1 cellular context compared by ENCODE assay signal in the genomic region with DNA sequence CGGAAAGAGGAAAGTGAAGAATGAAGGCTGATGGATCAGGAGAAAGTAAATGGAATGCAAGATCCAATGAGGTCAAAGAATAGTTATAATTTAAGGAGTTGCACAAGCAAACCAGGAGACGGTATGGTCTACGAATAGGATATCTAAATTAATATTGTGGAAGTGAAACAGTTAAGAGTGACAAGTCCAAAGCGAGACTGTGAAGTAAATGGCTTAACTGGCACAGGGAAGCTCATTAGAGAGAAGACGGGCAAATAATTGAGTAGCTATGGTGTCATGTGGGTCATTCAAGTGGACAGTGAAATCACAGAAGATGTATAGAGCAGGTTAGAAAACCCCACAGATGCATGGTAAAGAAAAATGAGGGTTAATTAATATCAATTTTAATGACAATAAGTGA.
TF ChIP-seq lines count a peak whose summit lies in the region.

No MANE protein-coding gene starts in this region.

TF ChIP-seq in neural cell, 6 proteins besides CTCF, POLR2A, EP300 and RAD21:
- TF ChIP-seq REST (IDR thresholded peaks at IDR 0.05; ENCODE audit: borderline replicate concordance): no peak
- no peak for TF ChIP-seq MXI1 (conservative IDR thresholded peaks at IDR 0.05; ENCODE audit: poor library complexity, severe bottlenecking)
- TF ChIP-seq TAF1 (IDR thresholded peaks at IDR 0.05; ENCODE audit: low read depth): no peak
- no peak for TF ChIP-seq EZH2 (IDR thresholded peaks at IDR 0.05; ENCODE audit: borderline replicate concordance, insufficient read depth, low read length, poor library complexity, severe bottlenecking)
- no peak for TF ChIP-seq SMC3 (conservative IDR thresholded peaks at IDR 0.05; ENCODE audit: poor library complexity)
- TF ChIP-seq POLR2AphosphoS5 (IDR thresholded peaks at IDR 0.05): no peak
